Comparison of ENCODE assay signal across 15 cellular contexts in the genomic region with DNA sequence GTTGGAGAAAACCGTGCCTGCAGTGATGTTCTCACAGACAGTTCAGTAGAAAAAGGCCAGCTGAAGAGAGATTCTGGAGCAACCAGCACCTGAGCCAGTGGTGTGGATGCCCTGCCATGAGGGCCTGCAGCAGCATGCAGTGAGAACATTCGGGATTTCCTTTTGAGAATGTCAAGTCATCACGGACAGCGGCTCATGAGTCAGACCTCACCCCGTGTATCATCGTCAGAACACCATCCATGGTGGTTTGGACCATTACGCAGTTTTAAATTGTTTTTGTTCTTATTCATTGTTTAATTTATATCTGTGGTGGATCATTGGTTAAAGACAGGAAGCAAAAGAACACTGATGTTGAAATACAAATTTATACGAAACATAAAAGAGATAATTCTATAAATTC.
DNase-seq lines count a peak whose midpoint lies in the region; ATAC-seq and TF ChIP-seq lines count a peak whose summit lies in the region.
"Had no signal": no experiment of that assay in that cellular context is flagged by ENCODE, and none has a peak within 500 bp of the region (broad histone marks: within the 10 kb centered on the region; RNA-seq: fewer than 3 reads in every experiment).

No MANE protein-coding gene starts in this region.

- peaks cover 3% of the 10 kb centered on the region for H3K27me3 Mint-ChIP-seq in CD8-positive, alpha-beta T cell (ENCODE audit: low read depth)

- H3K27ac Mint-ChIP-seq in CD8-positive, alpha-beta T cell: no peak overlapping the region
- H3K27ac Mint-ChIP-seq: B cell, T-cell had no signal

- in situ Hi-C loops in astrocyte of the spinal cord (cut with HindIII; ENCODE audit: low sequenced_read_pairs): no loop called here

- H3K4me3 Mint-ChIP-seq in CD8-positive, alpha-beta T cell: no peak overlapping the region
- H3K4me3 Mint-ChIP-seq: B cell, neural crest cell, T-cell had no signal

- ATAC-seq in CD8-positive, alpha-beta T cell: no peak
- ATAC-seq: T-cell had no signal

- H3K9me3 ChIP-seq in AG04450 (ENCODE audit: control insufficient read depth, insufficient read depth, low read length): no peaks in the 10 kb centered on the region
- no peaks in the 10 kb centered on the region for H3K9me3 ChIP-seq in right atrium auricular region
- H3K9me3 ChIP-seq in CD8-positive, alpha-beta T cell (ENCODE audit: low read length): no peaks in the 10 kb centered on the region

- TF ChIP-seq CTCF in AG04450 (IDR thresholded peaks at IDR 0.05; ENCODE audit: low read depth, low read length) (no peak), HFF-Myc (IDR thresholded peaks at IDR 0.05; ENCODE audit: low read depth, low read length, missing control alignments) (no peak), astrocyte of the spinal cord (IDR thresholded peaks at IDR 0.05; ENCODE audit: low read depth, low read length) (no peak), right atrium auricular region (IDR thresholded peaks at IDR 0.05) (no peak)
- TF ChIP-seq CTCF in CD8-positive, alpha-beta T cell (IDR thresholded peaks at IDR 0.05): no peak

- POLR2A ChIA-PET in AG04450 (lab: Yijun Ruan, JAX): no interaction called here
- POLR2A ChIA-PET in CD8-positive, alpha-beta T cell (lab: Charles Lee): no interaction called here

- no peaks in the 10 kb centered on the region for H3K4me1 ChIP-seq in right atrium auricular region
- no peaks in the 10 kb centered on the region for H3K4me1 ChIP-seq in CD8-positive, alpha-beta T cell (ENCODE audit: insufficient read depth, low read length)

- intact Hi-C loops in CD8-positive, alpha-beta T cell (cut with DNase I, micrococcal nuclease): no loop called here

- no peaks in the 10 kb centered on the region for H3K36me3 ChIP-seq in right atrium auricular region
- H3K36me3 ChIP-seq in CD8-positive, alpha-beta T cell (ENCODE audit: insufficient read depth, low read length): no peaks in the 10 kb centered on the region

- DNase-seq in AG04450 (ENCODE audit: low read depth, low spot score) (peak; percentile 99), HFF-Myc (ENCODE audit: extremely low read depth, low read depth) (peak; percentile 98), astrocyte of the spinal cord (ENCODE audit: low read depth, low spot score) (peak; percentile 99), iris pigment epithelial cell (ENCODE audit: low read depth) (peak; percentile 99), right atrium auricular region (ENCODE audit: low spot score) (no peak), SHP77 treated with DMSO at 0.1 percent for 48 hours (lab: John Stamatoyannopoulos, UW) (no peak)
- DNase-seq in activated CD8-positive, alpha-beta memory T cell treated with anti-CD3 and anti-CD28 coated beads for 24 hours: no peak
- no peak for DNase-seq in CD8-positive, alpha-beta T cell
- DNase-seq: activated CD4-positive, alpha-beta T cell treated with anti-CD3 and anti-CD28 coated beads, Interleukin-2, amount 50 U/mL, for 1 hour; activated effector memory CD4-positive, alpha-beta T cell treated with anti-CD3 and anti-CD28 coated beads, Interleukin-2, amount 50 U/mL, for 16 hours; Karpas-422; NCI-H2171; T-cell had no signal

- H3K36me3 Mint-ChIP-seq in CD8-positive, alpha-beta T cell: no peaks in the 10 kb centered on the region
- H3K36me3 Mint-ChIP-seq: T-cell had no signal

- H3K9me3 Mint-ChIP-seq in CD8-positive, alpha-beta T cell: no peaks in the 10 kb centered on the region
- H3K9me3 Mint-ChIP-seq: T-cell had no signal

- H3K4me1 Mint-ChIP-seq in CD8-positive, alpha-beta T cell (ENCODE audit: low read depth): no peaks in the 10 kb centered on the region
- H3K4me1 Mint-ChIP-seq: B cell, T-cell had no signal

- H3K27ac ChIP-seq in AG04450 (ENCODE audit: low read depth, low read length): peak overlapping the region; percentile 92
- no peak overlapping the region for H3K27ac ChIP-seq in right atrium auricular region
- no peak overlapping the region for H3K27ac ChIP-seq in CD8-positive, alpha-beta T cell (ENCODE audit: low read depth, low read length)

- CTCF ChIA-PET in AG04450 (lab: Charles Lee): no interaction called here
- CTCF ChIA-PET in CD8-positive, alpha-beta T cell (lab: Charles Lee): no interaction called here

- no peaks in the 10 kb centered on the region for H3K27me3 ChIP-seq in AG04450 (ENCODE audit: control insufficient read depth, insufficient read depth, low read length)
- no peaks in the 10 kb centered on the region for H3K27me3 ChIP-seq in right atrium auricular region
- no peaks in the 10 kb centered on the region for H3K27me3 ChIP-seq in CD8-positive, alpha-beta T cell (ENCODE audit: insufficient read depth, low read length)

- H3K4me3 ChIP-seq in AG04450 (ENCODE audit: low read depth, low read length) (no peak overlapping the region), HFF-Myc (replicated peaks; ENCODE audit: low read depth, low read length) (no peak overlapping the region), astrocyte of the spinal cord (ENCODE audit: low read depth, low read length) (no peak overlapping the region), right atrium auricular region (no peak overlapping the region)
- H3K4me3 ChIP-seq in CD8-positive, alpha-beta T cell (ENCODE audit: low read depth, low read length): no peak overlapping the region

Comparison
In these comparisons a context has a peak if more than half of its experiments do, and no peak if none do; other contexts are left out.
1. DNase-seq: peak in AG04450 (single experiment), HFF-Myc (single experiment), astrocyte of the spinal cord (single experiment) and iris pigment epithelial cell (single experiment); none in activated CD8-positive, alpha-beta memory T cell treated with anti-CD3 and anti-CD28 coated beads for 24 hours (single experiment), right atrium auricular region (single experiment), SHP77 treated with DMSO at 0.1 percent for 48 hours (single experiment) and CD8-positive, alpha-beta T cell (0 of 7).